1 cellular context compared by ENCODE assay signal in the genomic region with DNA sequence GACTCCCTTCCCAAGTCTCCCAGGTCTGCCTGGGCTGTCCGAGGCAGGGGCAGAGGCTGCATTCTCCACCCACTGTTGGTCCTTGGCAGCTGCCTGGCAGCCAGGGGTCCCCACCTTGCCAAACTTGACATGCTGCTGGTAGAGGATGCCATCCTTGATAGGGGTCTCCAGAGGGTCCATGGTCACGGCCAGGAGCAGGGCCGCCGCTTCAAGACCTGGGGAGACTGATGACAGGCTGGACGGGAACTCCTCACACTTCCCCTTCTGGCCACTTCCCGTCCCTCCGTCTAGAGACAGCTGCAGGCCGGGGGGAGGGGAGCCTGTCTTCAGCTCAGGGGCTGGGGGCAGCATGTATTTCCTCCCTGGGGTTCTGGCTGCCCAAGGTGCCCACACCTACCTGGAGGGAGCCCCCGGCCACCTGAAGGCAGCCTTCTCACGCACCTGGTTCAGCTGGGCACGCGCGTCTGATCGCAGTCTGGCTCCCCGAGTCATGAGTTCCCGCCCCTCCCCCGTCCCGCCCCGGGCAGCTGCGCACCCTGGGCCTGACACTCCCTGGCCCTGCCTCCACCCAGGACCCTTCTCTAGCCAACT.
TF ChIP-seq lines count a peak whose summit lies in the region.

A gene with protein sequence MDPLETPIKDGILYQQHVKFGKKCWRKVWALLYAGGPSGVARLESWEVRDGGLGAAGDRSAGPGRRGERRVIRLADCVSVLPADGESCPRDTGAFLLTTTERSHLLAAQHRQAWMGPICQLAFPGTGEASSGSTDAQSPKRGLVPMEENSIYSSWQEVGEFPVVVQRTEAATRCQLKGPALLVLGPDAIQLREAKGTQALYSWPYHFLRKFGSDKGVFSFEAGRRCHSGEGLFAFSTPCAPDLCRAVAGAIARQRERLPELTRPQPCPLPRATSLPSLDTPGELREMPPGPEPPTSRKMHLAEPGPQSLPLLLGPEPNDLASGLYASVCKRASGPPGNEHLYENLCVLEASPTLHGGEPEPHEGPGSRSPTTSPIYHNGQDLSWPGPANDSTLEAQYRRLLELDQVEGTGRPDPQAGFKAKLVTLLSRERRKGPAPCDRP (minus strand): TSS at position 466 of the 591 bp plus-strand sequence. CDS start 286 bp downstream, at position 180.

TF ChIP-seq in SK-N-SH, 30 proteins besides CTCF, POLR2A, EP300 and RAD21 (continued from another document):
- TF ChIP-seq, protein P1, sequence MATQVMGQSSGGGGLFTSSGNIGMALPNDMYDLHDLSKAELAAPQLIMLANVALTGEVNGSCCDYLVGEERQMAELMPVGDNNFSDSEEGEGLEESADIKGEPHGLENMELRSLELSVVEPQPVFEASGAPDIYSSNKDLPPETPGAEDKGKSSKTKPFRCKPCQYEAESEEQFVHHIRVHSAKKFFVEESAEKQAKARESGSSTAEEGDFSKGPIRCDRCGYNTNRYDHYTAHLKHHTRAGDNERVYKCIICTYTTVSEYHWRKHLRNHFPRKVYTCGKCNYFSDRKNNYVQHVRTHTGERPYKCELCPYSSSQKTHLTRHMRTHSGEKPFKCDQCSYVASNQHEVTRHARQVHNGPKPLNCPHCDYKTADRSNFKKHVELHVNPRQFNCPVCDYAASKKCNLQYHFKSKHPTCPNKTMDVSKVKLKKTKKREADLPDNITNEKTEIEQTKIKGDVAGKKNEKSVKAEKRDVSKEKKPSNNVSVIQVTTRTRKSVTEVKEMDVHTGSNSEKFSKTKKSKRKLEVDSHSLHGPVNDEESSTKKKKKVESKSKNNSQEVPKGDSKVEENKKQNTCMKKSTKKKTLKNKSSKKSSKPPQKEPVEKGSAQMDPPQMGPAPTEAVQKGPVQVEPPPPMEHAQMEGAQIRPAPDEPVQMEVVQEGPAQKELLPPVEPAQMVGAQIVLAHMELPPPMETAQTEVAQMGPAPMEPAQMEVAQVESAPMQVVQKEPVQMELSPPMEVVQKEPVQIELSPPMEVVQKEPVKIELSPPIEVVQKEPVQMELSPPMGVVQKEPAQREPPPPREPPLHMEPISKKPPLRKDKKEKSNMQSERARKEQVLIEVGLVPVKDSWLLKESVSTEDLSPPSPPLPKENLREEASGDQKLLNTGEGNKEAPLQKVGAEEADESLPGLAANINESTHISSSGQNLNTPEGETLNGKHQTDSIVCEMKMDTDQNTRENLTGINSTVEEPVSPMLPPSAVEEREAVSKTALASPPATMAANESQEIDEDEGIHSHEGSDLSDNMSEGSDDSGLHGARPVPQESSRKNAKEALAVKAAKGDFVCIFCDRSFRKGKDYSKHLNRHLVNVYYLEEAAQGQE (IDR thresholded peaks at IDR 0.05; ENCODE audit: low read depth, low read length) = no peak
